In the genomic region with DNA sequence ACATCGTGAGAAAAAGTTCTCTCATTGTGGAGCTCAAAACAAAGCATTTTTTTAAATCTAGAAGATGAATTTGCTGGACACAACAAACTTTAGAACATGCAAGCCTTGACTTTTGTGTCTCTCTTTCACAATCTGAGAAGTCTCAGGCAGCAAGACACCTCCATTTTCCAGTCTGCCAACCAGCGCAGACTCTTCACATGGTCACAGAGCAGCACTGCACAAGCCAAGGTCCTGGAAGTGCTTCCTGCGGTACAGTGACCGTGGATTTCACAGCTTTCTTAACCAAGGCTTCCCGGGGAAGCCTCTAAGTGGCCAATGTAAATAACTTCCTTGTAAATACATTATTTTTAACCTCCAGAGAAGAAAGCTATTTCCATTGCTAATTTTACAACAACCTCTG, we compare ENCODE assay signal across 27 cellular contexts. TPM values are rescaled to one million over a fixed set of nuclear protein-coding genes. Genes with fewer than 3 reads are reported as not detected.
DNase-seq lines count a peak whose midpoint lies in the region; ATAC-seq and TF ChIP-seq lines count a peak whose summit lies in the region.
"Had no signal": no experiment of that assay in that cellular context is flagged by ENCODE, and none has a peak within 500 bp of the region (broad histone marks: within the 10 kb centered on the region; RNA-seq: fewer than 3 reads in every experiment).

No MANE protein-coding gene starts in this region.

- H2BK15ac ChIP-seq in mesendoderm (replicated peaks; ENCODE audit: low read depth) = no peak overlapping the region

- peaks cover 27% of the 10 kb centered on the region for H3K79me1 ChIP-seq in mesendoderm (ENCODE audit: low read length)

- no CpG with 5 or more reads among the region's 5 CpGs for WGBS in mesendoderm (ENCODE audit: extremely low coverage, insufficient coverage, low lambda C conversion rate)
- 31 to 40% methylated on average over 5 of the region's 5 CpGs for WGBS in thyroid gland, 2 donors

- peaks cover 62% of the 10 kb centered on the region for H3K79me2 ChIP-seq in mesendoderm (ENCODE audit: control insufficient read depth, insufficient read depth, low read length)

- peak overlapping the region; percentile 15 for H3K9ac ChIP-seq in mesendoderm (ENCODE audit: low read length)
- H3K9ac ChIP-seq: GM23248, parathyroid adenoma had no signal

- no peak overlapping the region for H4K5ac ChIP-seq in mesendoderm (ENCODE audit: low read length)

- no peaks in the 10 kb centered on the region for H3K27me3 Mint-ChIP-seq in activated T-helper 17 cell treated with anti-CD3 and anti-CD28 coated beads, Interleukin-2, amount 50 U/mL, for 72 hours
- H3K27me3 Mint-ChIP-seq: B cell; CD8-positive, alpha-beta memory T cell; dendritic cell treated with granulocyte-macrophage colony-stimulating factor and Interleukin-4, amounts not matched to agents 40 ng/mL and 50 ng/mL, for 4 days; stimulated activated naive CD8-positive, alpha-beta T cell treated with anti-CD3 and anti-CD28 coated beads, Interleukin-15, amount 100 ng/mL, for 72 hours had no signal

- intact Hi-C loops in left ventricle myocardium inferior (cut with micrococcal nuclease) (no loop called here), Right ventricle myocardium inferior (cut with DNase I) (no loop called here), thyroid gland (cut with DNase I) (no loop called here)

- no peak overlapping the region for H4K8ac ChIP-seq in mesendoderm (ENCODE audit: low read depth, low read length)

- H3K56ac ChIP-seq in mesendoderm (ENCODE audit: low read length) = peak overlapping the region; percentile 62

- H3K4me1 Mint-ChIP-seq in activated T-helper 17 cell treated with anti-CD3 and anti-CD28 coated beads, Interleukin-2, amount 50 U/mL, for 72 hours = no peaks in the 10 kb centered on the region

- peaks cover 12% of the 10 kb centered on the region for H3K36me3 Mint-ChIP-seq in activated T-helper 17 cell treated with anti-CD3 and anti-CD28 coated beads, Interleukin-2, amount 50 U/mL, for 72 hours (ENCODE audit: low read depth)
- H3K36me3 Mint-ChIP-seq: natural killer cell had no signal

- no peak for TF ChIP-seq POLR2A in thyroid gland (IDR thresholded peaks at IDR 0.05)

- no peak overlapping the region for H3K23ac ChIP-seq in mesendoderm (ENCODE audit: low read length)

- H3K4me3 ChIP-seq in left ventricle myocardium inferior = no peak overlapping the region
- H3K4me3 ChIP-seq in mesendoderm (ENCODE audit: low read length) = no peak overlapping the region
- H3K4me3 ChIP-seq in thyroid gland (replicated peaks in 1 of 3) = no peak overlapping the region
- H3K4me3 ChIP-seq: breast epithelium, GM23248 had no signal

- H3K18ac ChIP-seq in mesendoderm (ENCODE audit: low read length) = peak overlapping the region; percentile 65

- H3K36me3 ChIP-seq in left ventricle myocardium inferior (peaks cover 5% of the 10 kb centered on the region), mesendoderm (ENCODE audit: control insufficient read depth, insufficient read depth, low read length) (peaks cover 2% of the 10 kb centered on the region), thyroid gland (peaks cover 0 to 1% of the 10 kb centered on the region in 2 donors)
- H3K36me3 ChIP-seq: breast epithelium had no signal

- H3K4me1 ChIP-seq in left ventricle myocardium inferior (peaks cover 67% of the 10 kb centered on the region), mesendoderm (ENCODE audit: control insufficient read depth, low read depth, low read length) (peaks cover 22% of the 10 kb centered on the region), thyroid gland (peaks cover 56 to 70% of the 10 kb centered on the region in 2 donors)
- H3K4me1 ChIP-seq: breast epithelium had no signal

- no peak overlapping the region for H3K4ac ChIP-seq in mesendoderm (ENCODE audit: low read depth, low read length)

- H3K9me3 ChIP-seq in left ventricle myocardium inferior (replicated peaks) (no peaks in the 10 kb centered on the region), thyroid gland (no peaks in the 10 kb centered on the region)
- H3K9me3 ChIP-seq: breast epithelium had no signal

- TF ChIP-seq CTCF in left ventricle myocardium inferior (IDR thresholded peaks at IDR 0.05; ENCODE audit: borderline replicate concordance) (no peak), thyroid gland (IDR thresholded peaks at IDR 0.05) (no peak)

- H3K4me2 ChIP-seq in mesendoderm (ENCODE audit: low read length) = no peak overlapping the region

- no peak overlapping the region for H3K4me3 Mint-ChIP-seq in activated T-helper 17 cell treated with anti-CD3 and anti-CD28 coated beads, Interleukin-2, amount 50 U/mL, for 72 hours
- H3K4me3 Mint-ChIP-seq: B cell; dendritic cell treated with granulocyte-macrophage colony-stimulating factor and Interleukin-4, amounts not matched to agents 40 ng/mL and 50 ng/mL, for 4 days; natural killer cell; stimulated activated naive CD8-positive, alpha-beta T cell treated with anti-CD3 and anti-CD28 coated beads, Interleukin-15, amount 100 ng/mL, for 72 hours; T-helper 1 cell treated with Interleukin-12 subunit alpha and Interleukin-12 subunit beta and Interleukin-4 antibody, amounts not matched to agents 30 μg/mL and 1 μg/mL, for 36 hours had no signal

- no peak overlapping the region for H3K27ac Mint-ChIP-seq in activated T-helper 17 cell treated with anti-CD3 and anti-CD28 coated beads, Interleukin-2, amount 50 U/mL, for 72 hours
- H3K27ac Mint-ChIP-seq: B cell; dendritic cell treated with granulocyte-macrophage colony-stimulating factor and Interleukin-4, amounts not matched to agents 40 ng/mL and 50 ng/mL, for 4 days; stimulated activated naive CD8-positive, alpha-beta T cell treated with anti-CD3 and anti-CD28 coated beads, Interleukin-15, amount 100 ng/mL, for 72 hours; T-helper 1 cell treated with Interleukin-12 subunit alpha and Interleukin-12 subunit beta and Interleukin-4 antibody, amounts not matched to agents 30 μg/mL and 1 μg/mL, for 36 hours had no signal

- peak overlapping the region; percentile 22 for H2AK5ac ChIP-seq in mesendoderm (ENCODE audit: low read length)

- H2BK5ac ChIP-seq in mesendoderm (ENCODE audit: low read length) = no peak overlapping the region

- H3K27ac ChIP-seq in left ventricle myocardium inferior (replicated peaks) (peak overlapping the region; percentile 89), mesendoderm (ENCODE audit: low read depth, low read length) (no peak overlapping the region), thyroid gland (peak overlapping the region in 2 of 3 donors; percentile 2 to 54)
- H3K27ac ChIP-seq: breast epithelium, GM23248, parathyroid adenoma had no signal

- ATAC-seq in Right ventricle myocardium inferior = no peak
- ATAC-seq in activated T-helper 17 cell treated with anti-CD3 and anti-CD28 coated beads, Interleukin-2, amount 50 U/mL, for 72 hours (replicated peaks) = no peak
- ATAC-seq: left lobe of liver; stimulated activated naive CD8-positive, alpha-beta T cell treated with anti-CD3 and anti-CD28 coated beads, Interleukin-15, amount 100 ng/mL, for 72 hours had no signal

- no peak overlapping the region for H2BK120ac ChIP-seq in mesendoderm (ENCODE audit: low read depth, low read length)

- H3K27me3 ChIP-seq in left ventricle myocardium inferior (ENCODE audit: low read depth) (no peaks in the 10 kb centered on the region), mesendoderm (ENCODE audit: insufficient read depth, low read length, poor library complexity) (no peaks in the 10 kb centered on the region), thyroid gland (no peaks in the 10 kb centered on the region)
- H3K27me3 ChIP-seq: breast epithelium had no signal

- DNase-seq in left ventricle myocardium inferior = no peak
- no peak for DNase-seq in Right ventricle myocardium inferior (ENCODE audit: missing footprints)
- peak; percentile 34 for DNase-seq in cerebellum (ENCODE audit: low spot score)
- DNase-seq in mesendoderm = peak; percentile 35
- peak in 1 of 2 donors; percentile 23 for DNase-seq in thyroid gland
- no peak for DNase-seq in NCI-H146 treated with DMSO at 0.1 percent for 48 hours (lab: John Stamatoyannopoulos, UW; ENCODE audit: unreplicated experiment)
- DNase-seq in activated gamma-delta T cell treated with Interleukin-2 at 50 U/mL for 16 hours = no peak
- DNase-seq: activated CD4-positive, alpha-beta T cell treated with anti-CD3 and anti-CD28 coated beads for 4 hours; activated CD8-positive, alpha-beta memory T cell treated with anti-CD3 and anti-CD28 coated beads for 24 hours; activated T-cell treated with anti-CD3 and anti-CD28 coated beads, Interleukin-2, amount 50 U/mL, for 1 hour; CD8-positive, alpha-beta memory T cell; DMS153; GM23248; midbrain; natural killer cell; NCI-H1694; NCI-H2171; NCI-H526; stimulated activated naive CD8-positive, alpha-beta T cell treated with anti-CD3 and anti-CD28 coated beads, Interleukin-15, amount 100 ng/mL, for 72 hours; trophoblast cell had no signal

- no peaks in the 10 kb centered on the region for H3K9me3 Mint-ChIP-seq in activated T-helper 17 cell treated with anti-CD3 and anti-CD28 coated beads, Interleukin-2, amount 50 U/mL, for 72 hours
- H3K9me3 Mint-ChIP-seq: CD8-positive, alpha-beta memory T cell; dendritic cell treated with granulocyte-macrophage colony-stimulating factor and Interleukin-4, amounts not matched to agents 40 ng/mL and 50 ng/mL, for 4 days; natural killer cell; stimulated activated naive CD8-positive, alpha-beta T cell treated with anti-CD3 and anti-CD28 coated beads, Interleukin-15, amount 100 ng/mL, for 72 hours; T-helper 1 cell treated with Interleukin-12 subunit alpha and Interleukin-12 subunit beta and Interleukin-4 antibody, amounts not matched to agents 30 μg/mL and 1 μg/mL, for 36 hours had no signal

RNA-seq across cellular contexts. Expression of a gene that starts 31.3 kb away (rescaled TPM):
- total RNA-seq in left ventricle myocardium inferior (19.0 TPM), Right ventricle myocardium inferior (11.9 TPM), cerebellum (30.5 TPM), thyroid gland (10 to 100 TPM; 23.9 to 52.3 (median 29.3) TPM)
- polyA plus RNA-seq in mesendoderm (2013, experiment 1 of 2) = 11.1 TPM
- polyA plus RNA-seq in mesendoderm (2013, experiment 2 of 2) = 11.5 TPM
- total RNA-seq in activated T-helper 17 cell treated with anti-CD3 and anti-CD28 coated beads, Interleukin-2, amount 50 U/mL, for 72 hours = 10 to 100 TPM; 10.3 to 37.1 TPM

Comparison
In these comparisons a context has a peak if more than half of its experiments do, and no peak if none do; other contexts are left out.
1. DNase-seq: peak in cerebellum (single experiment) and mesendoderm (single experiment); none in left ventricle myocardium inferior (single experiment), Right ventricle myocardium inferior (single experiment), NCI-H146 treated with DMSO at 0.1 percent for 48 hours (single experiment) and activated gamma-delta T cell treated with Interleukin-2 at 50 U/mL for 16 hours (single experiment).